14 cellular contexts compared by ENCODE assay signal in the genomic region with DNA sequence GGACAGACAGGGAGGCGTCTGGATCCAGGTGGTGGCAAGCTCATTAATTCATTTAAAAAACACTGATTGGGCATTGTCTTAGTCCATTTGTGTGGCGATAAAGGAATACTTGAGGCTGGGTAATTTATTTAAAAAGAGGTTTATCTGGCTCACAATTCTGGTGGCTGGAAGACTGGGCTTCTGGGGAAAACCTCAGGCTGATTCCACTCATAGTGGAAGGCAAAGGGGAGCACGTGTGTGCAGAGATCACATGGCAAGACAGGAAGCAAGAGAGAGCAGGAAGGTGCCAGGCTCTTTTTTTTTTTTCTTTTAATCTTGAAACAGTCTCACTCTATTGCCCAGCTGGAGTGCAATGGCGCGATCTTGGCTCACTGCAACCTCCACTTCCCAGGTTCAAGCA.
"Had no signal": no experiment of that assay in that cellular context is flagged by ENCODE, and none has a peak within 500 bp of the region (broad histone marks: within the 10 kb centered on the region; RNA-seq: fewer than 3 reads in every experiment).

No MANE protein-coding gene starts in this region.

- H3K27me3 ChIP-seq: uterus had no signal

- ATAC-seq: mucosa of descending colon; naive thymus-derived CD4-positive, alpha-beta T cell had no signal

- H3K9ac ChIP-seq: parathyroid adenoma had no signal

- H3K79me2 ChIP-seq: parathyroid adenoma had no signal

- H3K4me1 ChIP-seq: parathyroid adenoma, tibial artery, uterus had no signal

- H2AFZ ChIP-seq: parathyroid adenoma had no signal

- H3K36me3 ChIP-seq: esophagus squamous epithelium, left ventricle myocardium inferior, neutrophil, tibial artery, uterus had no signal

- H3K27ac ChIP-seq: dorsolateral prefrontal cortex, neutrophil, parathyroid adenoma, tibial artery, uterus had no signal

- H3K4me3 ChIP-seq: dorsolateral prefrontal cortex, mucosa of descending colon, tibial artery, uterus had no signal

- DNase-seq: activated naive CD4-positive, alpha-beta T cell; activated T-cell treated with anti-CD3 and anti-CD28 coated beads for 4 hours; dorsolateral prefrontal cortex; esophagus squamous epithelium; left ventricle myocardium inferior; mucosa of descending colon; naive thymus-derived CD4-positive, alpha-beta T cell; stimulated activated CD4-positive, alpha-beta T cell treated with anti-CD3 and anti-CD28 coated beads, Interleukin-12 subunit alpha, Interleukin-12 subunit beta, amount 100 ng/mL, for 4 hours; stimulated activated CD4-positive, alpha-beta T cell treated with anti-CD3 and anti-CD28 coated beads, Interleukin-2, amount 100 ng/mL, for 24 hours; T-helper 9 cell; tibial artery had no signal

- H3K9me3 ChIP-seq: esophagus squamous epithelium, left ventricle myocardium inferior, mucosa of descending colon, neutrophil, tibial artery, uterus had no signal
